In the genomic region with DNA sequence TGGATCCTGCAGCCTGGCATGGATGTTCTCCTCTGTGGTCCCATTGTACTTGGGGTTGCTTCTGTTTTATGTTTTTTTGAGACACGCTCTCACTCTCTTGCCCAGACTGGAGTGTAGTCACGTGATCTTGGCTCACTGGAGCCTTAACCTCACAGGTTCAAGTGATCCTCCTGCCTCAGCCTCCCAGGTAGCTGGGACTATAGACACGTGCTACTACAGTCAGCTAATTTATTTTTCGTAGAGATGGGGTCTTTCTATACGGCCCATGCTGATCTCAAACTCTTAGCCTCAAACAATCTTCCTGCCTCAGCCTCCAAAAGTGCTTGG, we compare ENCODE assay signal across 20 cellular contexts. TPM values are rescaled to one million over a fixed set of nuclear protein-coding genes. Genes with fewer than 3 reads are reported as not detected.
DNase-seq lines count a peak whose midpoint lies in the region; ATAC-seq and TF ChIP-seq lines count a peak whose summit lies in the region.
"Had no signal": no experiment of that assay in that cellular context is flagged by ENCODE, and none has a peak within 500 bp of the region (broad histone marks: within the 10 kb centered on the region; RNA-seq: fewer than 3 reads in every experiment).

No MANE protein-coding gene starts in this region.

- no peaks in the 10 kb centered on the region for H3F3A ChIP-seq in OCI-LY1 (ENCODE audit: insufficient read depth, low read length)

- no peak overlapping the region for H3K4me3 Mint-ChIP-seq in CD4-positive, CD25-positive, alpha-beta regulatory T cell
- H3K4me3 Mint-ChIP-seq in activated T-helper 2 cell treated with anti-CD3 and anti-CD28 coated beads, Interferon-gamma antibody, Interleukin-2, Interleukin-4, amounts not matched to agents 10 μg/mL and 5 μg/mL and 100 μg/mL, durations not matched to agents 14 hours and 24 hours and 36 hours (ENCODE audit: low read depth) = no peak overlapping the region
- H3K4me3 Mint-ChIP-seq: endodermal cell had no signal

- ATAC-seq in CD4-positive, CD25-positive, alpha-beta regulatory T cell (ENCODE audit: low read depth in 2 of 2) = no peak
- no peak for ATAC-seq in GM19397 (IDR thresholded peaks at IDR 0.05; ENCODE audit: unreplicated experiment)

- no peaks in the 10 kb centered on the region for H3K36me3 Mint-ChIP-seq in CD4-positive, CD25-positive, alpha-beta regulatory T cell
- no peaks in the 10 kb centered on the region for H3K36me3 Mint-ChIP-seq in activated T-helper 2 cell treated with anti-CD3 and anti-CD28 coated beads, Interferon-gamma antibody, Interleukin-2, Interleukin-4, amounts not matched to agents 10 μg/mL and 5 μg/mL and 100 μg/mL, durations not matched to agents 14 hours and 24 hours and 36 hours (ENCODE audit: low read depth)

- H3K9me3 Mint-ChIP-seq in CD4-positive, CD25-positive, alpha-beta regulatory T cell = no peaks in the 10 kb centered on the region
- no peaks in the 10 kb centered on the region for H3K9me3 Mint-ChIP-seq in activated T-helper 2 cell treated with anti-CD3 and anti-CD28 coated beads, Interferon-gamma antibody, Interleukin-2, Interleukin-4, amounts not matched to agents 10 μg/mL and 5 μg/mL and 100 μg/mL, durations not matched to agents 14 hours and 24 hours and 36 hours
- H3K9me3 Mint-ChIP-seq: endodermal cell had no signal

- H3K4me3 ChIP-seq in CD4-positive, CD25-positive, alpha-beta regulatory T cell (ENCODE audit: low read depth, low read length) = no peak overlapping the region
- H3K4me3 ChIP-seq in OCI-LY1 (ENCODE audit: low read depth, low read length, poor library complexity, severe bottlenecking) (no peak overlapping the region), fibroblast of lung (replicated peaks in 1 of 4; ENCODE audit: control extremely low read depth in 1 of 4, insufficient read depth in 1 of 4, low read depth in 3 of 4, low read length in 4 of 4) (no peak overlapping the region), neutrophil (ENCODE audit: low read depth in 1 of 2, low read length in 1 of 2) (no peak overlapping the region)
- H3K4me3 ChIP-seq: ascending aorta had no signal

- H3K9me3 ChIP-seq in CD4-positive, CD25-positive, alpha-beta regulatory T cell (ENCODE audit: control insufficient read depth in 2 of 2, low read length in 2 of 2) = no peaks in the 10 kb centered on the region
- H3K9me3 ChIP-seq in OCI-LY1 (ENCODE audit: low read length) = no peaks in the 10 kb centered on the region
- H3K9me3 ChIP-seq in fibroblast of lung (ENCODE audit: control insufficient read depth, insufficient read depth, low read depth, low read length) = no peaks in the 10 kb centered on the region
- no peaks in the 10 kb centered on the region for H3K9me3 ChIP-seq in neutrophil
- H3K9me3 ChIP-seq: ascending aorta had no signal

- no peak for TF ChIP-seq CTCF in OCI-LY1 (IDR thresholded peaks at IDR 0.05; ENCODE audit: low read length)
- no peak for TF ChIP-seq CTCF in fibroblast of lung (conservative IDR thresholded peaks at IDR 0.05 in 1 of 2, IDR thresholded peaks at IDR 0.05 in 1 of 2; ENCODE audit: low read depth in 1 of 2, low read length in 2 of 2)
- no peak for TF ChIP-seq CTCF in neutrophil (IDR thresholded peaks at IDR 0.05)

- H3K36me3 ChIP-seq in CD4-positive, CD25-positive, alpha-beta regulatory T cell (ENCODE audit: control insufficient read depth, insufficient read depth, low read length) = no peaks in the 10 kb centered on the region
- H3K36me3 ChIP-seq in OCI-LY1 (ENCODE audit: insufficient read depth, low read length) (no peaks in the 10 kb centered on the region), fibroblast of lung (ENCODE audit: control insufficient read depth, insufficient read depth, low read length) (no peaks in the 10 kb centered on the region), neutrophil (no peaks in the 10 kb centered on the region)
- H3K36me3 ChIP-seq: ascending aorta had no signal

- DNase-seq in CD4-positive, CD25-positive, alpha-beta regulatory T cell = no peak
- DNase-seq in fibroblast of lung (ENCODE audit: low read depth in 2 of 2) (no peak), cardiac septum (ENCODE audit: low spot score) (no peak), SKM-1 treated with dmso at 0.1 percent for 144 hours (lab: John Stamatoyannopoulos, UW; ENCODE audit: unreplicated experiment) (no peak)
- no peak for DNase-seq in activated T-helper 2 cell treated with anti-CD3 and anti-CD28 coated beads, Interferon-gamma antibody, Interleukin-2, Interleukin-4, amounts not matched to agents 10 μg/mL and 5 μg/mL and 100 μg/mL, durations not matched to agents 14 hours and 24 hours and 36 hours (ENCODE audit: low spot score)
- DNase-seq: activated CD4-positive, alpha-beta T cell treated with anti-CD3 and anti-CD28 coated beads for 4 hours; activated CD8-positive, alpha-beta memory T cell treated with anti-CD3 and anti-CD28 coated beads, Interleukin-2, amount 50 U/mL, for 48 hours; activated gamma-delta T cell treated with Interleukin-2 at 50 U/mL for 16 hours; AML-193; endodermal cell; Karpas-422; NCI-H1092 treated with DMSO at 0.1 percent for 48 hours; NCI-H526 treated with DMSO at 0.1 percent for 48 hours; OCI-M1; stimulated activated CD4-positive, alpha-beta T cell treated with anti-CD3 and anti-CD28 coated beads, Interleukin-2, amount 100 ng/mL, for 48 hours had no signal

- intact Hi-C loops in cardiac septum (cut with DNase I) = no loop called here
- intact Hi-C loops in activated T-helper 2 cell treated with anti-CD3 and anti-CD28 coated beads, Interferon-gamma antibody, Interleukin-2, Interleukin-4, amounts not matched to agents 10 μg/mL and 5 μg/mL and 100 μg/mL, durations not matched to agents 14 hours and 24 hours and 36 hours (cut with micrococcal nuclease) = no loop called here

- no peak overlapping the region for H3K27ac ChIP-seq in CD4-positive, CD25-positive, alpha-beta regulatory T cell (ENCODE audit: insufficient read depth, low read length, poor library complexity, severe bottlenecking)
- H3K27ac ChIP-seq in OCI-LY1 (ENCODE audit: low read depth, low read length, poor library complexity, severe bottlenecking) (peak overlapping the region; percentile 83), fibroblast of lung (ENCODE audit: insufficient read depth, low read length) (peak overlapping the region; percentile 29), neutrophil (peak overlapping the region; percentile 86)
- H3K27ac ChIP-seq: ascending aorta, parathyroid adenoma had no signal

- H3K27me3 Mint-ChIP-seq in CD4-positive, CD25-positive, alpha-beta regulatory T cell = no peaks in the 10 kb centered on the region
- H3K27me3 Mint-ChIP-seq in activated T-helper 2 cell treated with anti-CD3 and anti-CD28 coated beads, Interferon-gamma antibody, Interleukin-2, Interleukin-4, amounts not matched to agents 10 μg/mL and 5 μg/mL and 100 μg/mL, durations not matched to agents 14 hours and 24 hours and 36 hours (ENCODE audit: low read depth) = no peaks in the 10 kb centered on the region

- no peaks in the 10 kb centered on the region for H3K79me2 ChIP-seq in OCI-LY1 (ENCODE audit: insufficient read depth, low read length)
- H3K79me2 ChIP-seq in fibroblast of lung (ENCODE audit: control insufficient read depth, insufficient read depth, low read length) = no peaks in the 10 kb centered on the region
- H3K79me2 ChIP-seq: parathyroid adenoma had no signal

- H3K27ac Mint-ChIP-seq in CD4-positive, CD25-positive, alpha-beta regulatory T cell = peak overlapping the region in 2 of 3 donors; percentile 35 to 85
- no peak overlapping the region for H3K27ac Mint-ChIP-seq in activated T-helper 2 cell treated with anti-CD3 and anti-CD28 coated beads, Interferon-gamma antibody, Interleukin-2, Interleukin-4, amounts not matched to agents 10 μg/mL and 5 μg/mL and 100 μg/mL, durations not matched to agents 14 hours and 24 hours and 36 hours

- H3K9me2 ChIP-seq in OCI-LY1 (ENCODE audit: low read depth, low read length) = no peaks in the 10 kb centered on the region

- H2AFZ ChIP-seq in OCI-LY1 (ENCODE audit: low read length) (no peak overlapping the region), fibroblast of lung (ENCODE audit: low read length) (no peak overlapping the region)
- H2AFZ ChIP-seq: parathyroid adenoma had no signal

- no peaks in the 10 kb centered on the region for H3K27me3 ChIP-seq in CD4-positive, CD25-positive, alpha-beta regulatory T cell (ENCODE audit: control insufficient read depth, insufficient read depth, low read length)
- H3K27me3 ChIP-seq in OCI-LY1 (ENCODE audit: insufficient read depth, low read length) (no peaks in the 10 kb centered on the region), fibroblast of lung (ENCODE audit: control insufficient read depth, insufficient read depth, low read length) (no peaks in the 10 kb centered on the region), neutrophil (no peaks in the 10 kb centered on the region)
- H3K27me3 ChIP-seq: ascending aorta had no signal

- H3K4me2 ChIP-seq in OCI-LY1 (ENCODE audit: low read length) (no peak overlapping the region), fibroblast of lung (ENCODE audit: extremely low read depth, insufficient read depth, low read length) (no peak overlapping the region)

- peaks cover 10% of the 10 kb centered on the region for H3K4me1 ChIP-seq in CD4-positive, CD25-positive, alpha-beta regulatory T cell (ENCODE audit: control insufficient read depth, insufficient read depth, low read length, poor library complexity, severe bottlenecking)
- H3K4me1 ChIP-seq in OCI-LY1 (ENCODE audit: insufficient read depth, low read length, severe bottlenecking) (peaks cover 49% of the 10 kb centered on the region), fibroblast of lung (ENCODE audit: control insufficient read depth, extremely low read depth, insufficient read depth, low read length) (peaks cover 12% of the 10 kb centered on the region), neutrophil (ENCODE audit: control insufficient read depth in 1 of 2, insufficient read depth in 1 of 2, low read depth in 1 of 2, low read length in 1 of 2) (peaks cover 92 to 93% of the 10 kb centered on the region in 2 experiments)
- H3K4me1 ChIP-seq: ascending aorta had no signal

- peaks cover 12 to 44% (median 27%) of the 10 kb centered on the region in 4 donors for H3K4me1 Mint-ChIP-seq in CD4-positive, CD25-positive, alpha-beta regulatory T cell
- peaks cover 16% of the 10 kb centered on the region for H3K4me1 Mint-ChIP-seq in activated T-helper 2 cell treated with anti-CD3 and anti-CD28 coated beads, Interferon-gamma antibody, Interleukin-2, Interleukin-4, amounts not matched to agents 10 μg/mL and 5 μg/mL and 100 μg/mL, durations not matched to agents 14 hours and 24 hours and 36 hours (ENCODE audit: low read depth)

- H3K9ac ChIP-seq in OCI-LY1 (ENCODE audit: low read length) = no peak overlapping the region
- no peak overlapping the region for H3K9ac ChIP-seq in fibroblast of lung (ENCODE audit: insufficient read depth, low read length)
- H3K9ac ChIP-seq: parathyroid adenoma had no signal

- H4K20me1 ChIP-seq in OCI-LY1 (ENCODE audit: insufficient read depth, low read length) = no peaks in the 10 kb centered on the region
- H4K20me1 ChIP-seq in fibroblast of lung (ENCODE audit: control insufficient read depth, extremely low read depth, insufficient read depth, low read length) = no peaks in the 10 kb centered on the region

RNA-seq across cellular contexts. Expression of gene MYH9, which starts 10.0 kb away (rescaled TPM):
- total RNA-seq in CD4-positive, CD25-positive, alpha-beta regulatory T cell = 1,341 TPM
- 10 to 100 TPM; 80.0 to 98.9 (median 93.4) TPM for polyA plus RNA-seq in CD4-positive, CD25-positive, alpha-beta regulatory T cell
- total RNA-seq in fibroblast of lung = 562 and 796 TPM in 2 replicates
- polyA plus RNA-seq in fibroblast of lung = 413 and 677 TPM in 2 replicates
- polyA plus RNA-seq in fibroblast of lung (2012) = 611 and 1,244 TPM in 2 replicates
- polyA minus RNA-seq in fibroblast of lung (ENCODE audit: low replicate concordance) = 1,141 and 2,569 TPM in 2 replicates
- total RNA-seq in cardiac septum = 282 TPM
- total RNA-seq in activated T-helper 2 cell treated with anti-CD3 and anti-CD28 coated beads, Interferon-gamma antibody, Interleukin-2, Interleukin-4, amounts not matched to agents 10 μg/mL and 5 μg/mL and 100 μg/mL, durations not matched to agents 14 hours and 24 hours and 36 hours = 619 and 645 TPM in 2 replicates
